In genomic region chr7:98168181-98168903, GRCh38 we compare ENCODE assay signal across 7 cellular contexts. TPM values are rescaled to one million over a fixed set of nuclear protein-coding genes. Genes with fewer than 3 reads are reported as not detected.
DNase-seq lines count a peak whose midpoint lies in the region; ATAC-seq and TF ChIP-seq lines count a peak whose summit lies in the region.

No MANE protein-coding gene starts in this region.

- peaks cover 3% of the 10 kb centered on the region for H3K36me3 Mint-ChIP-seq in activated CD4-positive, alpha-beta memory T cell treated with anti-CD3 and anti-CD28 coated beads, Interleukin-2, amount 10 ng/mL, durations not matched to agents 7 days and 5 days (ENCODE audit: low read depth)

- peaks cover 10% of the 10 kb centered on the region for H3K4me1 Mint-ChIP-seq in activated CD4-positive, alpha-beta memory T cell treated with anti-CD3 and anti-CD28 coated beads, Interleukin-2, amount 10 ng/mL, durations not matched to agents 7 days and 5 days

- peak; percentile 74 for ATAC-seq in HG02884 (IDR thresholded peaks at IDR 0.05; ENCODE audit: unreplicated experiment)

- no peak overlapping the region for H3K18ac ChIP-seq in mesendoderm (ENCODE audit: low read length)

- no peaks in the 10 kb centered on the region for H3K9me3 ChIP-seq in effector memory CD4-positive, alpha-beta T cell (ENCODE audit: control insufficient read depth, low read length)

- H3K79me2 ChIP-seq in mesendoderm (ENCODE audit: control insufficient read depth, insufficient read depth, low read length), result no peaks in the 10 kb centered on the region

- peak; percentile 57 for DNase-seq in GM12864 (ENCODE audit: low read depth)
- peak; percentile 71 for DNase-seq in NCI-H345 (lab: John Stamatoyannopoulos, UW)
- DNase-seq in activated CD4-positive, alpha-beta memory T cell treated with anti-CD3 and anti-CD28 coated beads, Interleukin-2, amount 10 ng/mL, durations not matched to agents 7 days and 5 days, result peak; percentile 65
- peak; percentile 36 to 51 (median 47) for DNase-seq in effector memory CD4-positive, alpha-beta T cell
- DNase-seq in mesendoderm, result peak; percentile 84
- peak; percentile 74 for DNase-seq in stimulated activated CD8-positive, alpha-beta memory T cell treated with anti-CD3 and anti-CD28 coated beads, Interleukin-4, amount 100 ng/mL, for 48 hours

- no peaks in the 10 kb centered on the region for H3K27me3 Mint-ChIP-seq in activated CD4-positive, alpha-beta memory T cell treated with anti-CD3 and anti-CD28 coated beads, Interleukin-2, amount 10 ng/mL, durations not matched to agents 7 days and 5 days

- no peak overlapping the region for H3K27ac ChIP-seq in effector memory CD4-positive, alpha-beta T cell (ENCODE audit: insufficient read depth, low read length, poor library complexity, severe bottlenecking)
- no peak overlapping the region for H3K27ac ChIP-seq in mesendoderm (ENCODE audit: low read depth, low read length)

- no peaks in the 10 kb centered on the region for H3K27me3 ChIP-seq in effector memory CD4-positive, alpha-beta T cell (replicated peaks; ENCODE audit: control insufficient read depth, insufficient read depth, low read length, poor library complexity, severe bottlenecking)
- H3K27me3 ChIP-seq in mesendoderm (ENCODE audit: insufficient read depth, low read length, poor library complexity), result no peaks in the 10 kb centered on the region

- H2BK5ac ChIP-seq in mesendoderm (ENCODE audit: low read length), result no peak overlapping the region

- H3K9ac ChIP-seq in mesendoderm (ENCODE audit: low read length), result no peak overlapping the region

- no peak overlapping the region for H2AK5ac ChIP-seq in mesendoderm (ENCODE audit: low read length)

- H3K4me1 ChIP-seq in effector memory CD4-positive, alpha-beta T cell (ENCODE audit: control insufficient read depth, insufficient read depth, low read length, poor library complexity, severe bottlenecking), result no peaks in the 10 kb centered on the region
- no peaks in the 10 kb centered on the region for H3K4me1 ChIP-seq in mesendoderm (ENCODE audit: control insufficient read depth, low read depth, low read length)

- no peak overlapping the region for H3K4me2 ChIP-seq in mesendoderm (ENCODE audit: low read length)

- H3K4ac ChIP-seq in mesendoderm (ENCODE audit: low read depth, low read length), result no peak overlapping the region

- no peak overlapping the region for H4K5ac ChIP-seq in mesendoderm (ENCODE audit: low read length)

- TF ChIP-seq CTCF in GM12864 (IDR thresholded peaks at IDR 0.05; ENCODE audit: low read depth, low read length, missing control alignments), result peak; percentile 72

- no CpG with 5 or more reads among the region's 17 CpGs for WGBS in mesendoderm (ENCODE audit: extremely low coverage, insufficient coverage, low lambda C conversion rate)

- H4K8ac ChIP-seq in mesendoderm (ENCODE audit: low read depth, low read length), result no peak overlapping the region

- peaks cover 3% of the 10 kb centered on the region for H3K79me1 ChIP-seq in mesendoderm (ENCODE audit: low read length)

- no peaks in the 10 kb centered on the region for H3K9me3 Mint-ChIP-seq in activated CD4-positive, alpha-beta memory T cell treated with anti-CD3 and anti-CD28 coated beads, Interleukin-2, amount 10 ng/mL, durations not matched to agents 7 days and 5 days

- H3K27ac Mint-ChIP-seq in activated CD4-positive, alpha-beta memory T cell treated with anti-CD3 and anti-CD28 coated beads, Interleukin-2, amount 10 ng/mL, durations not matched to agents 7 days and 5 days, result no peak overlapping the region

- no peak overlapping the region for H3K23ac ChIP-seq in mesendoderm (ENCODE audit: low read length)

- no peak overlapping the region for H2BK120ac ChIP-seq in mesendoderm (ENCODE audit: low read depth, low read length)

- H2BK15ac ChIP-seq in mesendoderm (replicated peaks; ENCODE audit: low read depth), result no peak overlapping the region

- H3K4me3 Mint-ChIP-seq in activated CD4-positive, alpha-beta memory T cell treated with anti-CD3 and anti-CD28 coated beads, Interleukin-2, amount 10 ng/mL, durations not matched to agents 7 days and 5 days, result no peak overlapping the region

- CTCF ChIA-PET in activated CD4-positive, alpha-beta memory T cell treated with anti-CD3 and anti-CD28 coated beads, Interleukin-2, amount 10 ng/mL, durations not matched to agents 7 days and 5 days (lab: Charles Lee), result interaction anchor here (0.6 to 13.8 kb wide), 38 partner anchors 8 to 324 kb away, joined by 3 to 215 read pairs (median 4); partner anchors contain the start of gene LMTK2

- H3K4me3 ChIP-seq in GM12864 (ENCODE audit: low read depth, low read length) (no peak overlapping the region), mesendoderm (ENCODE audit: low read length) (no peak overlapping the region)
- no peak overlapping the region for H3K4me3 ChIP-seq in effector memory CD4-positive, alpha-beta T cell (ENCODE audit: insufficient read depth, low read depth, low read length, poor library complexity, severe bottlenecking)

- H3K36me3 ChIP-seq in effector memory CD4-positive, alpha-beta T cell (ENCODE audit: control insufficient read depth, insufficient read depth, low read length), result peaks cover 14% of the 10 kb centered on the region
- no peaks in the 10 kb centered on the region for H3K36me3 ChIP-seq in mesendoderm (ENCODE audit: control insufficient read depth, insufficient read depth, low read length)

- H3K56ac ChIP-seq in mesendoderm (ENCODE audit: low read length), result no peak overlapping the region

- POLR2A ChIA-PET in activated CD4-positive, alpha-beta memory T cell treated with anti-CD3 and anti-CD28 coated beads, Interleukin-2, amount 10 ng/mL, durations not matched to agents 7 days and 5 days (lab: Charles Lee), result interaction anchor here (0.7 to 3.5 kb wide), 5 partner anchors 56 to 147 kb away, joined by 3 to 14 read pairs (median 6); no protein-coding TSS in a partner anchor

RNA-seq across cellular contexts. Expression of gene BHLHA15, which starts 42.9 kb away (rescaled TPM):
- total RNA-seq in activated CD4-positive, alpha-beta memory T cell treated with anti-CD3 and anti-CD28 coated beads, Interleukin-2, amount 10 ng/mL, durations not matched to agents 7 days and 5 days, result under 1 TPM; 0.43 TPM
- polyA plus RNA-seq in mesendoderm (2013, experiment 1 of 2), result 1.5 TPM
- polyA plus RNA-seq in mesendoderm (2013, experiment 2 of 2), result 2.0 TPM
